8 cellular contexts compared by ENCODE assay signal in the genomic region with DNA sequence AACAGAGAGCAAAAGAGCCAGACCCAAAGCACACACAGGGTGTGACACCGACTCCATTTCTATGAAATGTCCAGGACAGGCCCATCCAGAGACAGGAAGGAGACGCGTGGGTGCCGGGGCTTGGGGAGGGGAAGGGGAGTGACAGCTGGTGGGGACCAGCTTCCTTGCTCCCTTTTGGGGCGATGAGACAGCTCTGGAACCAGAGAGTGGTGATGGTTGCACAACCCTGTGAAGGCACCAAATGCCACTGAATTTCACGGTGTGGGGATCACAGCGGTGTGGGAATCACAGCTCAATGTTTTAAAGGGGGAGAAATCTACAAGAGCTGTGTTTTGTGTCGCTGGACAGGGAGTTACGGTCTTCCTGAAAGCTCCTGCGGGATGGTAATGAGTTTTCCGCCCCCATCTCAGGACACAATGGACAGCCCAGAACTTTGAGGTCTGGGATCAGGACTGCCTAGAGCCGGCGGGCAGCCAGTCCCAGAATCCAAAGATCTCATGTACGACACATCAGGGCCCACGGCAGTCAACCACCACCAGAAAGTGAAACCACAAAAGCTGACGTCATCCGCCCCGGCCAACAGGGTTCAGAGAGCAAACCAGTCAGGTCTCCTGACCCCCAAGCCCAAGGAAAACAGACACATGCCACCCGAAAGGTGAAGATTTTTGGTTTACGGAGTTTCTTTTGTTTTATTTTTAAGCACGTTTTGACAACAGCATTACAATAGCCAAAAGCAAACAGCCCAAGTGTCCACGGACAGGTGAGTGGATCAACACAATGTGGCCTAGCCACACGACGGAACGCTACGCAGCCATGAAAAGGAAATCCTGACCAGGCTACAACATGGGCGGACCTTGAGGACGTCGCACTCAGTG. TPM values are rescaled to one million over a fixed set of nuclear protein-coding genes. Genes with fewer than 3 reads are reported as not detected.
DNase-seq lines count a peak whose midpoint lies in the region; ATAC-seq and TF ChIP-seq lines count a peak whose summit lies in the region.

No MANE protein-coding gene starts in this region.

- H3K27me3 ChIP-seq in fibroblast of lung (ENCODE audit: control insufficient read depth, insufficient read depth, low read length): no peaks in the 10 kb centered on the region
- no peaks in the 10 kb centered on the region for H3K27me3 ChIP-seq in psoas muscle (ENCODE audit: insufficient read depth in 3 of 3, low read length in 2 of 3)
- H3K27me3 ChIP-seq in upper lobe of left lung: no peaks in the 10 kb centered on the region

- no peak for TF ChIP-seq POLR2A in upper lobe of left lung (IDR thresholded peaks at IDR 0.05)

- TF ChIP-seq CTCF in fibroblast of lung (conservative IDR thresholded peaks at IDR 0.05 in 1 of 2, IDR thresholded peaks at IDR 0.05 in 1 of 2; ENCODE audit: low read depth in 1 of 2, low read length in 2 of 2) (no peak), psoas muscle (IDR thresholded peaks at IDR 0.05) (no peak), upper lobe of left lung (IDR thresholded peaks at IDR 0.05) (no peak)

- WGBS in psoas muscle, 3 donors: 47 to 57% (median 47%) methylated on average over 29 of the region's 29 CpGs
- WGBS in upper lobe of left lung, 2 donors: 59 to 65% methylated on average over 29 of the region's 29 CpGs

- H3K36me3 ChIP-seq in KOPT-K1 (ENCODE audit: insufficient read depth, low read length) (peaks cover 51% of the 10 kb centered on the region), fibroblast of lung (ENCODE audit: control insufficient read depth, insufficient read depth, low read length) (peaks cover 6% of the 10 kb centered on the region), psoas muscle (ENCODE audit: insufficient read depth in 1 of 2, low read depth in 1 of 2) (no peaks in the 10 kb centered on the region), upper lobe of left lung (peaks cover 0 to 11% (median 2%) of the 10 kb centered on the region in 4 donors)

- ATAC-seq in psoas muscle: peak; percentile 23 to 56 (median 41)
- ATAC-seq in upper lobe of left lung (ENCODE audit: low FRiP score in 2 of 2): peak; percentile 46 to 69
- no peak for ATAC-seq in GM21619 (IDR thresholded peaks at IDR 0.05; ENCODE audit: unreplicated experiment)

- no peak overlapping the region for H3K9ac ChIP-seq in fibroblast of lung (ENCODE audit: insufficient read depth, low read length)

- H4K20me1 ChIP-seq in fibroblast of lung (ENCODE audit: control insufficient read depth, extremely low read depth, insufficient read depth, low read length): no peaks in the 10 kb centered on the region

- intact Hi-C loops in psoas muscle (cut with DNase I): no loop called here

- H3K4me2 ChIP-seq in fibroblast of lung (ENCODE audit: extremely low read depth, insufficient read depth, low read length): no peak overlapping the region

- H3K4me3 ChIP-seq in fibroblast of lung (replicated peaks in 1 of 4; ENCODE audit: control extremely low read depth in 1 of 4, insufficient read depth in 1 of 4, low read depth in 3 of 4, low read length in 4 of 4) (no peak overlapping the region), psoas muscle (peak overlapping the region; percentile 43), upper lobe of left lung (peak overlapping the region in 3 of 4 donors; percentile 21 to 27 (median 23))

- peak; percentile 67 for DNase-seq in activated T-cell treated with anti-CD3 and anti-CD28 coated beads for 48 hours (ENCODE audit: low read depth)
- DNase-seq in fibroblast of lung (ENCODE audit: low read depth in 2 of 2): peak; percentile 36 to 73
- peak; percentile 66 to 70 for DNase-seq in psoas muscle
- peak in 1 of 2 donors; percentile 64 for DNase-seq in upper lobe of left lung
- no peak for DNase-seq in HT-29 (ENCODE audit: low spot score)
- no peak for DNase-seq in NCI-H187 (lab: John Stamatoyannopoulos, UW)

- no peaks in the 10 kb centered on the region for H3K9me3 ChIP-seq in KOPT-K1 (ENCODE audit: insufficient read depth, low read length, poor library complexity, severe bottlenecking)
- H3K9me3 ChIP-seq in fibroblast of lung (ENCODE audit: control insufficient read depth, insufficient read depth, low read depth, low read length): no peaks in the 10 kb centered on the region
- H3K9me3 ChIP-seq in psoas muscle: no peaks in the 10 kb centered on the region
- H3K9me3 ChIP-seq in upper lobe of left lung: no peaks in the 10 kb centered on the region

- no peak overlapping the region for H2AFZ ChIP-seq in fibroblast of lung (ENCODE audit: low read length)

- H3K4me1 ChIP-seq in fibroblast of lung (ENCODE audit: control insufficient read depth, extremely low read depth, insufficient read depth, low read length) (peaks cover 2% of the 10 kb centered on the region), psoas muscle (peaks cover 74% of the 10 kb centered on the region), upper lobe of left lung (peaks cover 20 to 56% (median 24%) of the 10 kb centered on the region in 4 donors)

- H3K27ac ChIP-seq in KOPT-K1 (ENCODE audit: low read depth, low read length, poor library complexity, severe bottlenecking) (peak overlapping the region; percentile 12), fibroblast of lung (ENCODE audit: insufficient read depth, low read length) (peak overlapping the region; percentile 7), psoas muscle (peak overlapping the region; percentile 76), upper lobe of left lung (peak overlapping the region; percentile 80 to 89 (median 84))

- TF ChIP-seq EP300 in upper lobe of left lung (IDR thresholded peaks at IDR 0.05): no peak

- peaks cover 86% of the 10 kb centered on the region for H3K79me2 ChIP-seq in fibroblast of lung (ENCODE audit: control insufficient read depth, insufficient read depth, low read length)

RNA-seq across cellular contexts. Expression of a gene that starts 7.3 kb away (rescaled TPM):
- total RNA-seq in fibroblast of lung (24.1 and 26.8 TPM in 2 replicates), psoas muscle (100 to 1,000 TPM in 1 of 4 donors, 10 to 100 TPM in 3; 63.4 to 104 (median 77.8) TPM), upper lobe of left lung (10 to 100 TPM; 34.3 to 56.4 (median 46.1) TPM)
- polyA plus RNA-seq in fibroblast of lung (33.4 and 56.0 TPM in 2 replicates), psoas muscle (100 to 1,000 TPM in 2 of 3 donors, 10 to 100 TPM in 1; 99.1 to 186 (median 123) TPM)
- 40.2 and 61.5 TPM in 2 replicates for polyA plus RNA-seq in fibroblast of lung (2012)
- 94.9 and 127 TPM in 2 replicates for polyA minus RNA-seq in fibroblast of lung (ENCODE audit: low replicate concordance)
- 122 and 127 TPM in 2 replicates for total RNA-seq in HT-29 (2014; rRNA removed; shearing (Covaris generic))

RNA-seq across cellular contexts. Expression of a gene that starts 9.5 kb away (rescaled TPM):
- total RNA-seq in fibroblast of lung: 28.8 and 49.5 TPM in 2 replicates
- polyA plus RNA-seq in fibroblast of lung: 23.6 and 48.1 TPM in 2 replicates
- 42.3 and 89.8 TPM in 2 replicates for polyA plus RNA-seq in fibroblast of lung (2012)
- 58.8 and 81.6 TPM in 2 replicates for polyA minus RNA-seq in fibroblast of lung (ENCODE audit: low replicate concordance)
- 10 to 100 TPM; 46.0 to 60.2 (median 55.9) TPM for total RNA-seq in psoas muscle
- polyA plus RNA-seq in psoas muscle: 10 to 100 TPM; 58.3 to 92.2 (median 85.9) TPM
- 10 to 100 TPM; 28.7 to 62.3 (median 43.1) TPM for total RNA-seq in upper lobe of left lung
- total RNA-seq in HT-29 (2014; rRNA removed; shearing (Covaris generic)): 271 and 308 TPM in 2 replicates

RNA-seq across cellular contexts. Expression of a gene that starts 36.0 kb away (rescaled TPM):
- total RNA-seq in fibroblast of lung (27.7 and 28.2 TPM in 2 replicates), psoas muscle (10 to 100 TPM; 16.9 to 26.8 (median 20.0) TPM), upper lobe of left lung (10 to 100 TPM; 12.6 to 48.2 (median 30.6) TPM)
- polyA plus RNA-seq in fibroblast of lung (23.9 and 29.9 TPM in 2 replicates), psoas muscle (10 to 100 TPM; 28.4 to 70.1 (median 32.6) TPM)
- 30.2 and 32.7 TPM in 2 replicates for polyA plus RNA-seq in fibroblast of lung (2012)
- 60.2 and 77.5 TPM in 2 replicates for polyA minus RNA-seq in fibroblast of lung (ENCODE audit: low replicate concordance)
- 43.0 and 45.5 TPM in 2 replicates for total RNA-seq in HT-29 (2014; rRNA removed; shearing (Covaris generic))

RNA-seq across cellular contexts. Expression of a gene that starts 43.9 kb away (rescaled TPM):
- total RNA-seq in fibroblast of lung (4.9 and 5.8 TPM in 2 replicates), psoas muscle (1 to 10 TPM; 3.5 to 6.5 (median 4.5) TPM), upper lobe of left lung (10 to 100 TPM in 1 of 6 donors, 1 to 10 TPM in 5; 3.2 to 11.5 (median 6.7) TPM)
- polyA plus RNA-seq in fibroblast of lung (1.0 and 2.0 TPM in 2 replicates), psoas muscle (1 to 10 TPM; 1.8 to 5.2 (median 3.6) TPM)
- polyA plus RNA-seq in fibroblast of lung (2012): 1.0 and 2.0 TPM in 2 replicates
- polyA minus RNA-seq in fibroblast of lung (ENCODE audit: low replicate concordance): 1.4 TPM in 2 replicates
- 1.2 TPM in 2 replicates for total RNA-seq in HT-29 (2014; rRNA removed; shearing (Covaris generic))

RNA-seq across cellular contexts. Expression of a gene that starts 54.6 kb away (rescaled TPM):
- 11.3 and 19.0 TPM in 2 replicates for total RNA-seq in fibroblast of lung
- polyA plus RNA-seq in fibroblast of lung: 5.2 and 7.3 TPM in 2 replicates
- 9.3 and 15.5 TPM in 2 replicates for polyA plus RNA-seq in fibroblast of lung (2012)
- polyA minus RNA-seq in fibroblast of lung (ENCODE audit: low replicate concordance): 10.0 and 11.0 TPM in 2 replicates
- total RNA-seq in psoas muscle: 10 to 100 TPM in 1 of 4 donors, 1 to 10 TPM in 3; 1.1 to 29.9 (median 4.5) TPM
- polyA plus RNA-seq in psoas muscle: 1 to 10 TPM in 1 of 3 donors, under 1 TPM in 2; 0.13 to 5.7 (median 0.15) TPM
- total RNA-seq in upper lobe of left lung: 1 to 10 TPM in 1 of 6 donors, under 1 TPM in 2, not detected in 3; 0.15 to 1.3 (median 0.81) TPM
- not detected in 2 replicates for total RNA-seq in HT-29 (2014; rRNA removed; shearing (Covaris generic))

Comparison
In these comparisons a context has a peak if more than half of its experiments do, and no peak if none do; other contexts are left out.
1. H3K27ac ChIP-seq: peak in every context shown above with its lines; median percentile 84 in upper lobe of left lung; 76 in psoas muscle; 12 in KOPT-K1; 7 in fibroblast of lung.
2. DNase-seq: peak in activated T-cell treated with anti-CD3 and anti-CD28 coated beads for 48 hours (single experiment), fibroblast of lung (2 of 2) and psoas muscle (2 of 2); none in HT-29 (single experiment) and NCI-H187 (0 of 2).
3. H3K4me3 ChIP-seq: peak in psoas muscle (single experiment) and upper lobe of left lung (3 of 4); none in fibroblast of lung (0 of 4).